ENCODE assay signal across 8 cellular contexts in genomic region chr18:76610933-76611749, GRCh38.
DNase-seq lines count a peak whose midpoint lies in the region; ATAC-seq and TF ChIP-seq lines count a peak whose summit lies in the region.

No MANE protein-coding gene starts in this region.

- H3K4me3 ChIP-seq in RWPE2 (ENCODE audit: severe bottlenecking) (no peak overlapping the region), ovary (no peak overlapping the region), Karpas-422 (ENCODE audit: low read length) (no peak overlapping the region)

- H3K9me2 ChIP-seq in Karpas-422 (replicated peaks; ENCODE audit: insufficient read depth, low read length) = no peaks in the 10 kb centered on the region

- WGBS in ovary, 3 donors = 62 to 68% (median 67%) methylated on average over 32 of the region's 32 CpGs

- intact Hi-C loops in ovary (cut with DNase I) = no loop called here

- no peaks in the 10 kb centered on the region for H3K36me3 ChIP-seq in RWPE2 (ENCODE audit: low read depth)
- H3K36me3 ChIP-seq in ovary = no peaks in the 10 kb centered on the region
- H3K36me3 ChIP-seq in Karpas-422 (ENCODE audit: insufficient read depth, low read length) = no peaks in the 10 kb centered on the region

- no peak for TF ChIP-seq EP300 in ovary (IDR thresholded peaks at IDR 0.05)

- H3K4me2 ChIP-seq in Karpas-422 (ENCODE audit: low read depth, low read length, poor library complexity, severe bottlenecking) = no peak overlapping the region

- no peaks in the 10 kb centered on the region for H4K20me1 ChIP-seq in Karpas-422 (ENCODE audit: insufficient read depth, low read depth, low read length)

- peak; percentile 59; the same call in 2 of the 3 replicates for ATAC-seq in RWPE2 (ENCODE audit: low read depth)
- ATAC-seq in esophagus mucosa = peak; percentile 59
- no peak for ATAC-seq in activated CD4-positive, CD25-positive, alpha-beta regulatory T cell treated with anti-CD3 and anti-CD28 coated beads, Interleukin-2, amount 50 U/mL, for 24 hours

- H3K27me3 ChIP-seq in RWPE2 (ENCODE audit: insufficient read depth, poor library complexity, severe bottlenecking) (no peaks in the 10 kb centered on the region), ovary (no peaks in the 10 kb centered on the region), Karpas-422 (ENCODE audit: low read length) (no peaks in the 10 kb centered on the region)

- H3K79me2 ChIP-seq in Karpas-422 (ENCODE audit: low read length) = no peaks in the 10 kb centered on the region

- no peak overlapping the region for H3K9ac ChIP-seq in Karpas-422 (ENCODE audit: low read length)

- H3K9me3 ChIP-seq in RWPE2 (ENCODE audit: severe bottlenecking) = no peaks in the 10 kb centered on the region
- no peaks in the 10 kb centered on the region for H3K9me3 ChIP-seq in ovary
- H3K9me3 ChIP-seq in Karpas-422 (ENCODE audit: low read length) = no peaks in the 10 kb centered on the region

- DNase-seq in AG20443 (ENCODE audit: low spot score) = peak; percentile 35
- DNase-seq in RWPE2 (ENCODE audit: low spot score) = no peak
- DNase-seq in ovary = peak in 3 of 5 donors; percentile 24 to 47 (median 44)
- DNase-seq in NCI-H1048 (lab: John Stamatoyannopoulos, UW) = no peak
- DNase-seq in SK-N-DZ (ENCODE audit: low spot score) = no peak
- DNase-seq in Karpas-422 = no peak

- no peak overlapping the region for H2AFZ ChIP-seq in Karpas-422 (ENCODE audit: low read length)

- no peak for TF ChIP-seq POLR2A in ovary (IDR thresholded peaks at IDR 0.05)

- TF ChIP-seq CTCF in RWPE2 (IDR thresholded peaks at IDR 0.05; ENCODE audit: poor library complexity, severe bottlenecking) (no peak), ovary (IDR thresholded peaks at IDR 0.05) (no peak)

- H3K27ac ChIP-seq in RWPE2 (ENCODE audit: poor library complexity, severe bottlenecking) (no peak overlapping the region), ovary (no peak overlapping the region), Karpas-422 (ENCODE audit: low read length) (no peak overlapping the region)

- H3K4me1 ChIP-seq in RWPE2 (ENCODE audit: insufficient read depth, poor library complexity, severe bottlenecking) (no peaks in the 10 kb centered on the region), ovary (ENCODE audit: insufficient read depth) (peaks cover 2% of the 10 kb centered on the region), Karpas-422 (ENCODE audit: low read length) (no peaks in the 10 kb centered on the region; the same call in 1 of the 2 replicates)

Comparison
In these comparisons a context has a peak if more than half of its experiments do, and no peak if none do; other contexts are left out.
1. DNase-seq: peak in AG20443 (single experiment) and ovary (3 of 5); none in RWPE2 (single experiment), NCI-H1048 (single experiment), SK-N-DZ (single experiment) and Karpas-422 (single experiment).
2. ATAC-seq: peak in RWPE2 (single experiment) and esophagus mucosa (single experiment); none in activated CD4-positive, CD25-positive, alpha-beta regulatory T cell treated with anti-CD3 and anti-CD28 coated beads, Interleukin-2, amount 50 U/mL, for 24 hours (0 of 2).